In genomic region chr2:228039752-228040534, GRCh38 we compare ENCODE assay signal across 8 cellular contexts.
A peak's percentile ranks its signal among the peaks of the same experiment; 100 is the strongest.
DNase-seq lines count a peak whose midpoint lies in the region; ATAC-seq and FAIRE-seq lines count a peak whose summit lies in the region.

No MANE protein-coding gene starts in this region.

- no peaks in the 10 kb centered on the region for H3K9me3 Mint-ChIP-seq in T-helper 2 cell treated with Interferon-gamma antibody and Interleukin-4, amounts not matched to agents 5 μg/mL and 100 μg/mL, for 36 hours

- ATAC-seq in GM19351 (IDR thresholded peaks at IDR 0.05; ENCODE audit: unreplicated experiment) (peak; percentile 93), HG03442 (IDR thresholded peaks at IDR 0.05; ENCODE audit: unreplicated experiment) (peak; percentile 81)

- no peak overlapping the region for H3K4me3 Mint-ChIP-seq in T-helper 2 cell treated with Interferon-gamma antibody and Interleukin-4, amounts not matched to agents 5 μg/mL and 100 μg/mL, for 36 hours

- H3K27ac Mint-ChIP-seq in T-helper 2 cell treated with Interferon-gamma antibody and Interleukin-4, amounts not matched to agents 5 μg/mL and 100 μg/mL, for 36 hours: no peak overlapping the region

- no peaks in the 10 kb centered on the region for H3K36me3 Mint-ChIP-seq in T-helper 2 cell treated with Interferon-gamma antibody and Interleukin-4, amounts not matched to agents 5 μg/mL and 100 μg/mL, for 36 hours (ENCODE audit: low read depth)

- peak; percentile 71 for DNase-seq in DMS53 (lab: John Stamatoyannopoulos, UW)
- peak; percentile 17 for DNase-seq in SHP77 treated with DMSO at 0.1 percent for 48 hours (lab: John Stamatoyannopoulos, UW)
- no peak for DNase-seq in GDM1 (lab: John Stamatoyannopoulos, UW)
- DNase-seq in T-helper 2 cell treated with Interferon-gamma antibody and Interleukin-4, amounts not matched to agents 5 μg/mL and 100 μg/mL, for 36 hours (ENCODE audit: low spot score): no peak
- DNase-seq in Ammon's horn (ENCODE audit: low spot score): no peak

- no peaks in the 10 kb centered on the region for H3K4me1 Mint-ChIP-seq in T-helper 2 cell treated with Interferon-gamma antibody and Interleukin-4, amounts not matched to agents 5 μg/mL and 100 μg/mL, for 36 hours (ENCODE audit: low read depth)

- FAIRE-seq in islet of Langerhans (lab: Jason Lieb, UNC): peak; percentile 82

- no peaks in the 10 kb centered on the region for H3K27me3 Mint-ChIP-seq in T-helper 2 cell treated with Interferon-gamma antibody and Interleukin-4, amounts not matched to agents 5 μg/mL and 100 μg/mL, for 36 hours (ENCODE audit: low read depth)

Comparison
In these comparisons a context has a peak if more than half of its experiments do, and no peak if none do; other contexts are left out.
1. DNase-seq: peak in DMS53 (single experiment) and SHP77 treated with DMSO at 0.1 percent for 48 hours (single experiment); none in GDM1 (single experiment), T-helper 2 cell treated with Interferon-gamma antibody and Interleukin-4, amounts not matched to agents 5 μg/mL and 100 μg/mL, for 36 hours (single experiment) and Ammon's horn (single experiment).